ENCODE assay signal across 2 cellular contexts in the genomic region with DNA sequence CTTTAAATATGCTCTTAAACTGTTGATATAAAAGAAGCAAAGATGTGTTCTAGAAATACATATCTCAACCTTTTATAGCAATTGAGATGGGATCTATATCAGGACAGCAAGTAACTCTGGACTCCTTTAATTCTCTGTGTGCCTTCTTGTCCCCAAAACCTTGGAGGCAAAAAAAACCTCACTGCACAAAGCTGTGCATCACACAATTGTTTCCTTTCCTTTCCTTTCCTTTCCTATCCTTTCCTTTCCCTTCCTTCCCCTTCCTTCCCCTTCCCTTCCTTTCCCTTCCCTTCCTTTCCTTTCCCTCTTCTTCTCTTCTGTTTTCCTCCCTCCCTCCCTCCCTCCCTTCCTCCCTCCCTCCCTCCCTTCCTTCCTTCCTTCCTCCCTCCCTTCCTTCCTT.
TF ChIP-seq lines count a peak whose summit lies in the region.

No MANE protein-coding gene starts in this region.

TF ChIP-seq in HepG2, 621 proteins besides CTCF, POLR2A, EP300 and RAD21 (continued from another document):
- TF ChIP-seq, protein P1, sequence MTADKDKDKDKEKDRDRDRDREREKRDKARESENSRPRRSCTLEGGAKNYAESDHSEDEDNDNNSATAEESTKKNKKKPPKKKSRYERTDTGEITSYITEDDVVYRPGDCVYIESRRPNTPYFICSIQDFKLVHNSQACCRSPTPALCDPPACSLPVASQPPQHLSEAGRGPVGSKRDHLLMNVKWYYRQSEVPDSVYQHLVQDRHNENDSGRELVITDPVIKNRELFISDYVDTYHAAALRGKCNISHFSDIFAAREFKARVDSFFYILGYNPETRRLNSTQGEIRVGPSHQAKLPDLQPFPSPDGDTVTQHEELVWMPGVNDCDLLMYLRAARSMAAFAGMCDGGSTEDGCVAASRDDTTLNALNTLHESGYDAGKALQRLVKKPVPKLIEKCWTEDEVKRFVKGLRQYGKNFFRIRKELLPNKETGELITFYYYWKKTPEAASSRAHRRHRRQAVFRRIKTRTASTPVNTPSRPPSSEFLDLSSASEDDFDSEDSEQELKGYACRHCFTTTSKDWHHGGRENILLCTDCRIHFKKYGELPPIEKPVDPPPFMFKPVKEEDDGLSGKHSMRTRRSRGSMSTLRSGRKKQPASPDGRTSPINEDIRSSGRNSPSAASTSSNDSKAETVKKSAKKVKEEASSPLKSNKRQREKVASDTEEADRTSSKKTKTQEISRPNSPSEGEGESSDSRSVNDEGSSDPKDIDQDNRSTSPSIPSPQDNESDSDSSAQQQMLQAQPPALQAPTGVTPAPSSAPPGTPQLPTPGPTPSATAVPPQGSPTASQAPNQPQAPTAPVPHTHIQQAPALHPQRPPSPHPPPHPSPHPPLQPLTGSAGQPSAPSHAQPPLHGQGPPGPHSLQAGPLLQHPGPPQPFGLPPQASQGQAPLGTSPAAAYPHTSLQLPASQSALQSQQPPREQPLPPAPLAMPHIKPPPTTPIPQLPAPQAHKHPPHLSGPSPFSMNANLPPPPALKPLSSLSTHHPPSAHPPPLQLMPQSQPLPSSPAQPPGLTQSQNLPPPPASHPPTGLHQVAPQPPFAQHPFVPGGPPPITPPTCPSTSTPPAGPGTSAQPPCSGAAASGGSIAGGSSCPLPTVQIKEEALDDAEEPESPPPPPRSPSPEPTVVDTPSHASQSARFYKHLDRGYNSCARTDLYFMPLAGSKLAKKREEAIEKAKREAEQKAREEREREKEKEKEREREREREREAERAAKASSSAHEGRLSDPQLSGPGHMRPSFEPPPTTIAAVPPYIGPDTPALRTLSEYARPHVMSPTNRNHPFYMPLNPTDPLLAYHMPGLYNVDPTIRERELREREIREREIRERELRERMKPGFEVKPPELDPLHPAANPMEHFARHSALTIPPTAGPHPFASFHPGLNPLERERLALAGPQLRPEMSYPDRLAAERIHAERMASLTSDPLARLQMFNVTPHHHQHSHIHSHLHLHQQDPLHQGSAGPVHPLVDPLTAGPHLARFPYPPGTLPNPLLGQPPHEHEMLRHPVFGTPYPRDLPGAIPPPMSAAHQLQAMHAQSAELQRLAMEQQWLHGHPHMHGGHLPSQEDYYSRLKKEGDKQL (CRISPR knock-in tag; IDR thresholded peaks at IDR 0.05; ENCODE audit: low read depth) = no peak
- no peak for TF ChIP-seq NFE2L1 (CRISPR knock-in tag; IDR thresholded peaks at IDR 0.05; ENCODE audit: borderline replicate concordance)
- no peak for TF ChIP-seq SKI (IDR thresholded peaks at IDR 0.05; ENCODE audit: partially characterized antibody)
- peak; percentile 53 for TF ChIP-seq HNRNPK (IDR thresholded peaks at IDR 0.05; ENCODE audit: low read depth, low read length, poor library complexity, severe bottlenecking)

TF ChIP-seq in HEK293, 187 proteins besides CTCF, POLR2A, EP300 and RAD21 (continued from another document):
- TF ChIP-seq, protein P2, sequence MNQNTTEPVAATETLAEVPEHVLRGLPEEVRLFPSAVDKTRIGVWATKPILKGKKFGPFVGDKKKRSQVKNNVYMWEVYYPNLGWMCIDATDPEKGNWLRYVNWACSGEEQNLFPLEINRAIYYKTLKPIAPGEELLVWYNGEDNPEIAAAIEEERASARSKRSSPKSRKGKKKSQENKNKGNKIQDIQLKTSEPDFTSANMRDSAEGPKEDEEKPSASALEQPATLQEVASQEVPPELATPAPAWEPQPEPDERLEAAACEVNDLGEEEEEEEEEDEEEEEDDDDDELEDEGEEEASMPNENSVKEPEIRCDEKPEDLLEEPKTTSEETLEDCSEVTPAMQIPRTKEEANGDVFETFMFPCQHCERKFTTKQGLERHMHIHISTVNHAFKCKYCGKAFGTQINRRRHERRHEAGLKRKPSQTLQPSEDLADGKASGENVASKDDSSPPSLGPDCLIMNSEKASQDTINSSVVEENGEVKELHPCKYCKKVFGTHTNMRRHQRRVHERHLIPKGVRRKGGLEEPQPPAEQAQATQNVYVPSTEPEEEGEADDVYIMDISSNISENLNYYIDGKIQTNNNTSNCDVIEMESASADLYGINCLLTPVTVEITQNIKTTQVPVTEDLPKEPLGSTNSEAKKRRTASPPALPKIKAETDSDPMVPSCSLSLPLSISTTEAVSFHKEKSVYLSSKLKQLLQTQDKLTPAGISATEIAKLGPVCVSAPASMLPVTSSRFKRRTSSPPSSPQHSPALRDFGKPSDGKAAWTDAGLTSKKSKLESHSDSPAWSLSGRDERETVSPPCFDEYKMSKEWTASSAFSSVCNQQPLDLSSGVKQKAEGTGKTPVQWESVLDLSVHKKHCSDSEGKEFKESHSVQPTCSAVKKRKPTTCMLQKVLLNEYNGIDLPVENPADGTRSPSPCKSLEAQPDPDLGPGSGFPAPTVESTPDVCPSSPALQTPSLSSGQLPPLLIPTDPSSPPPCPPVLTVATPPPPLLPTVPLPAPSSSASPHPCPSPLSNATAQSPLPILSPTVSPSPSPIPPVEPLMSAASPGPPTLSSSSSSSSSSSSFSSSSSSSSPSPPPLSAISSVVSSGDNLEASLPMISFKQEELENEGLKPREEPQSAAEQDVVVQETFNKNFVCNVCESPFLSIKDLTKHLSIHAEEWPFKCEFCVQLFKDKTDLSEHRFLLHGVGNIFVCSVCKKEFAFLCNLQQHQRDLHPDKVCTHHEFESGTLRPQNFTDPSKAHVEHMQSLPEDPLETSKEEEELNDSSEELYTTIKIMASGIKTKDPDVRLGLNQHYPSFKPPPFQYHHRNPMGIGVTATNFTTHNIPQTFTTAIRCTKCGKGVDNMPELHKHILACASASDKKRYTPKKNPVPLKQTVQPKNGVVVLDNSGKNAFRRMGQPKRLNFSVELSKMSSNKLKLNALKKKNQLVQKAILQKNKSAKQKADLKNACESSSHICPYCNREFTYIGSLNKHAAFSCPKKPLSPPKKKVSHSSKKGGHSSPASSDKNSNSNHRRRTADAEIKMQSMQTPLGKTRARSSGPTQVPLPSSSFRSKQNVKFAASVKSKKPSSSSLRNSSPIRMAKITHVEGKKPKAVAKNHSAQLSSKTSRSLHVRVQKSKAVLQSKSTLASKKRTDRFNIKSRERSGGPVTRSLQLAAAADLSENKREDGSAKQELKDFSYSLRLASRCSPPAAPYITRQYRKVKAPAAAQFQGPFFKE (tag by site-specific recombination; IDR thresholded peaks at IDR 0.05; ENCODE audit: borderline replicate concordance) = no peak
- TF ChIP-seq, protein P3, sequence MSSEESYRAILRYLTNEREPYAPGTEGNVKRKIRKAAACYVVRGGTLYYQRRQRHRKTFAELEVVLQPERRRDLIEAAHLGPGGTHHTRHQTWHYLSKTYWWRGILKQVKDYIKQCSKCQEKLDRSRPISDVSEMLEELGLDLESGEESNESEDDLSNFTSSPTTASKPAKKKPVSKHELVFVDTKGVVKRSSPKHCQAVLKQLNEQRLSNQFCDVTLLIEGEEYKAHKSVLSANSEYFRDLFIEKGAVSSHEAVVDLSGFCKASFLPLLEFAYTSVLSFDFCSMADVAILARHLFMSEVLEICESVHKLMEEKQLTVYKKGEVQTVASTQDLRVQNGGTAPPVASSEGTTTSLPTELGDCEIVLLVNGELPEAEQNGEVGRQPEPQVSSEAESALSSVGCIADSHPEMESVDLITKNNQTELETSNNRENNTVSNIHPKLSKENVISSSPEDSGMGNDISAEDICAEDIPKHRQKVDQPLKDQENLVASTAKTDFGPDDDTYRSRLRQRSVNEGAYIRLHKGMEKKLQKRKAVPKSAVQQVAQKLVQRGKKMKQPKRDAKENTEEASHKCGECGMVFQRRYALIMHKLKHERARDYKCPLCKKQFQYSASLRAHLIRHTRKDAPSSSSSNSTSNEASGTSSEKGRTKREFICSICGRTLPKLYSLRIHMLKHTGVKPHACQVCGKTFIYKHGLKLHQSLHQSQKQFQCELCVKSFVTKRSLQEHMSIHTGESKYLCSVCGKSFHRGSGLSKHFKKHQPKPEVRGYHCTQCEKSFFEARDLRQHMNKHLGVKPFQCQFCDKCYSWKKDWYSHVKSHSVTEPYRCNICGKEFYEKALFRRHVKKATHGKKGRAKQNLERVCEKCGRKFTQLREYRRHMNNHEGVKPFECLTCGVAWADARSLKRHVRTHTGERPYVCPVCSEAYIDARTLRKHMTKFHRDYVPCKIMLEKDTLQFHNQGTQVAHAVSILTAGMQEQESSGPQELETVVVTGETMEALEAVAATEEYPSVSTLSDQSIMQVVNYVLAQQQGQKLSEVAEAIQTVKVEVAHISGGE (tag by site-specific recombination; conservative IDR thresholded peaks at IDR 0.05; ENCODE audit: low read depth) = peak; percentile 69
- TF ChIP-seq ZNF23 (tag by site-specific recombination; IDR thresholded peaks at IDR 0.05; ENCODE audit: borderline replicate concordance) (no peak), ZNF623 (tag by site-specific recombination; IDR thresholded peaks at IDR 0.05) (no peak), ZNF792 (tag by site-specific recombination; IDR thresholded peaks at IDR 0.05) (no peak), SETDB1 (IDR thresholded peaks at IDR 0.05; ENCODE audit: insufficient read length, low read length) (no peak), ZNF544 (tag by site-specific recombination; IDR thresholded peaks at IDR 0.05) (no peak), ZNF677 (tag by site-specific recombination; IDR thresholded peaks at IDR 0.05) (no peak), SALL2 (tag by site-specific recombination; IDR thresholded peaks at IDR 0.05; ENCODE audit: borderline replicate concordance) (no peak), WT1 (tag by site-specific recombination; IDR thresholded peaks at IDR 0.05) (no peak)
- TF ChIP-seq, protein P4, sequence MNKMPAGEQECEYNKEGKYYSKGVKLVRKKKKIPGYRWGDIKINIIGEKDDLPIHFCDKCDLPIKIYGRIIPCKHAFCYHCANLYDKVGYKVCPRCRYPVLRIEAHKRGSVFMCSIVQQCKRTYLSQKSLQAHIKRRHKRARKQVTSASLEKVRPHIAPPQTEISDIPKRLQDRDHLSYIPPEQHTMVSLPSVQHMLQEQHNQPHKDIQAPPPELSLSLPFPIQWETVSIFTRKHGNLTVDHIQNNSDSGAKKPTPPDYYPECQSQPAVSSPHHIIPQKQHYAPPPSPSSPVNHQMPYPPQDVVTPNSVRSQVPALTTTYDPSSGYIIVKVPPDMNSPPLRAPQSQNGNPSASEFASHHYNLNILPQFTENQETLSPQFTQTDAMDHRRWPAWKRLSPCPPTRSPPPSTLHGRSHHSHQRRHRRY (tag by site-specific recombination; IDR thresholded peaks at IDR 0.05) = no peak
